Comparison of ENCODE assay signal across 17 cellular contexts in genomic region chr2:181684454-181685149, GRCh38. TPM values are rescaled to one million over a fixed set of nuclear protein-coding genes. Genes with fewer than 3 reads are reported as not detected.
DNase-seq lines count a peak whose midpoint lies in the region; ATAC-seq and TF ChIP-seq lines count a peak whose summit lies in the region.
"Had no signal": no experiment of that assay in that cellular context is flagged by ENCODE, and none has a peak within 500 bp of the region (broad histone marks: within the 10 kb centered on the region; RNA-seq: fewer than 3 reads in every experiment).

No MANE protein-coding gene starts in this region.

- H3K36me3 ChIP-seq in H7 (replicated peaks; ENCODE audit: control insufficient read depth, insufficient read depth, low read length) (no peaks in the 10 kb centered on the region), neuron (ENCODE audit: insufficient read depth, low read length) (no peaks in the 10 kb centered on the region), upper lobe of left lung (no peaks in the 10 kb centered on the region)
- H3K36me3 ChIP-seq: adrenal gland, gastrocnemius medialis, spleen had no signal

- peaks cover 86% of the 10 kb centered on the region for H3K27me3 ChIP-seq in H7 (ENCODE audit: control insufficient read depth, insufficient read depth, low read length)
- H3K27me3 ChIP-seq in neuron (ENCODE audit: insufficient read depth, low read length): peaks cover 67% of the 10 kb centered on the region
- H3K27me3 ChIP-seq in upper lobe of left lung: peaks cover 0 to 60% (median 34%) of the 10 kb centered on the region in 4 donors

- no peaks in the 10 kb centered on the region for H3K9me3 ChIP-seq in neuron (ENCODE audit: low read length)
- H3K9me3 ChIP-seq in upper lobe of left lung: no peaks in the 10 kb centered on the region
- H3K9me3 ChIP-seq: adrenal gland, gastrocnemius medialis had no signal

- DNase-seq in NCI-H1694 (lab: John Stamatoyannopoulos, UW) (peak; percentile 76), NCI-H1694 treated with DMSO at 0.1 percent for 48 hours (lab: John Stamatoyannopoulos, UW) (no peak), H7 (peak; percentile 18), ecto neural progenitor cell (ENCODE audit: low spot score) (peak; percentile 47), upper lobe of left lung (no peak)
- no peak for DNase-seq in activated CD4-positive, alpha-beta T cell treated with anti-CD3 and anti-CD28 coated beads for 1 hour
- DNase-seq: adrenal gland; CD4-positive, CD25-positive, alpha-beta regulatory T cell; gastrocnemius medialis; GDM1; NCI-H2081 treated with DMSO at 0.1 percent for 48 hours; spleen; T-helper 2 cell had no signal

- peak overlapping the region; percentile 27; the same call in 1 of the 2 replicates for H3K4me3 ChIP-seq in H7 (ENCODE audit: insufficient read depth, low read depth, low read length)
- peak overlapping the region; percentile 27 for H3K4me3 ChIP-seq in neuron (ENCODE audit: low read length)
- no peak overlapping the region for H3K4me3 ChIP-seq in upper lobe of left lung
- H3K4me3 ChIP-seq: adrenal gland, gastrocnemius medialis had no signal

- peaks cover 31% of the 10 kb centered on the region for H3K4me1 ChIP-seq in neuron (ENCODE audit: insufficient read depth, low read length)
- H3K4me1 ChIP-seq in upper lobe of left lung: peaks cover 14 to 43% (median 24%) of the 10 kb centered on the region in 4 donors

- no peak for ATAC-seq in upper lobe of left lung (ENCODE audit: low FRiP score in 2 of 2)
- ATAC-seq in HG03196 (IDR thresholded peaks at IDR 0.05; ENCODE audit: unreplicated experiment): no peak
- ATAC-seq: gastrocnemius medialis had no signal

- WGBS in upper lobe of left lung, 2 donors: 12% methylated on average over 26 of the region's 26 CpGs

- no peak for TF ChIP-seq CTCF in upper lobe of left lung (IDR thresholded peaks at IDR 0.05)

- H3K27ac ChIP-seq in upper lobe of left lung: no peak overlapping the region
- H3K27ac ChIP-seq: adrenal gland, gastrocnemius medialis, spleen had no signal

- peak overlapping the region; percentile 48 for H2AFZ ChIP-seq in neuron (ENCODE audit: low read depth, low read length)

- no peak for TF ChIP-seq POLR2A in upper lobe of left lung (IDR thresholded peaks at IDR 0.05)

- no peak for TF ChIP-seq EP300 in upper lobe of left lung (IDR thresholded peaks at IDR 0.05)

RNA-seq across cellular contexts. Expression of gene NEUROD1, which starts 4.3 kb away (rescaled TPM):
- total RNA-seq in H7 (2014; rRNA removed; shearing (Covaris generic)): 0.04 TPM in 1 of 2 replicates, not detected in the other
- not detected for total RNA-seq in upper lobe of left lung
- total RNA-seq: adrenal gland; CD4-positive, CD25-positive, alpha-beta regulatory T cell; gastrocnemius medialis; M059J; omental fat pad; spleen had no signal

RNA-seq across cellular contexts. Expression of gene CERKL, which starts 27.7 kb away (rescaled TPM):
- 0.14 and 0.15 TPM in 2 replicates for total RNA-seq in H7 (2014; rRNA removed; shearing (Covaris generic))
- total RNA-seq in upper lobe of left lung: 10 to 100 TPM in 1 of 6 donors, 1 to 10 TPM in 2, under 1 TPM in 2, not detected in 1; 0.37 to 23.1 (median 1.7) TPM
- total RNA-seq: adrenal gland; CD4-positive, CD25-positive, alpha-beta regulatory T cell; omental fat pad had no signal

Comparison
In these comparisons a context has a peak if more than half of its experiments do, and no peak if none do; other contexts are left out.
1. DNase-seq: peak in NCI-H1694 (single experiment), H7 (single experiment) and ecto neural progenitor cell (single experiment); none in NCI-H1694 treated with DMSO at 0.1 percent for 48 hours (single experiment), upper lobe of left lung (0 of 2) and activated CD4-positive, alpha-beta T cell treated with anti-CD3 and anti-CD28 coated beads for 1 hour (single experiment).
2. H3K4me3 ChIP-seq: peak in H7 (single experiment) and neuron (single experiment); none in upper lobe of left lung (0 of 4).